Comparison of ENCODE assay signal across 29 cellular contexts in the genomic region with DNA sequence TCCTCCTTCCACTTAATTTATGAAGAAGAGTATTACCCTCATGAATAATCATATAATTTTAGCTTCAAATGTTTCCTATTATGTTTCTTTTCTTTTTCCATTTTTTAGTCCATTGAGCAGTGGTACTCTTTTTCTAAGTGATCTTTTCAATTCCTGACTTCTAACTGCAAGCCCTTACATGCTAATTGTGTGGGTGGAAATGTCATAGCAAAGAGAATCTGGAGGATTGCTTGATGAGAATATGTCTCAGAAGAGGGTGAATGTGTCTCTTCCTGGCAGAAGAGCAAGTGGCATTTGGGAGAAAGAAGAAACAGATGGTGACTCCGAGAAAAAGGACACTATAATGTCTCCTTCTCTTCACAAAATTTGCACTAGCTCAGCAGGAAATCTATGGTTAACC.
"Had no signal": no experiment of that assay in that cellular context is flagged by ENCODE, and none has a peak within 500 bp of the region (broad histone marks: within the 10 kb centered on the region; RNA-seq: fewer than 3 reads in every experiment).

No MANE protein-coding gene starts in this region.

- H3K36me3 Mint-ChIP-seq: activated naive CD8-positive, alpha-beta T cell treated with anti-CD3 and anti-CD28 coated beads for 36 hours; naive B cell; stimulated activated naive B cell treated with anti-CD40 and anti-IgM and Interleukin-4, amounts not matched to agents 10 μg/mL and 1 μg/mL and 100 μg/mL, for 72 hours had no signal

- H3K36me3 ChIP-seq: adrenal gland, brain microvascular endothelial cell, ovary, prostate gland, right atrium auricular region, stomach, suprapubic skin, tibial artery, WERI-Rb-1 had no signal

- H3K4me3 ChIP-seq: adrenal gland, ovary, prostate gland, right atrium auricular region, smooth muscle cell, stomach, suprapubic skin, tibial artery had no signal

- H3K4me1 Mint-ChIP-seq: activated naive CD8-positive, alpha-beta T cell treated with anti-CD3 and anti-CD28 coated beads for 36 hours; mesothelial cell of epicardium; naive B cell; nephron progenitor cell; stimulated activated naive B cell treated with anti-CD40 and anti-IgM and Interleukin-4, amounts not matched to agents 10 μg/mL and 1 μg/mL and 100 μg/mL, for 72 hours; T-helper 17 cell had no signal

- H3K4me1 ChIP-seq: adrenal gland, prostate gland, right atrium auricular region, stomach, suprapubic skin, tibial artery had no signal

- H3K27ac Mint-ChIP-seq: activated naive CD8-positive, alpha-beta T cell treated with anti-CD3 and anti-CD28 coated beads for 36 hours; dendritic cell treated with granulocyte-macrophage colony-stimulating factor and Interleukin-4, amounts not matched to agents 40 ng/mL and 50 ng/mL, for 4 days; mesothelial cell of epicardium; naive B cell; nephron progenitor cell; stimulated activated naive B cell treated with anti-CD40 and anti-IgM and Interleukin-4, amounts not matched to agents 10 μg/mL and 1 μg/mL and 100 μg/mL, for 72 hours; T-helper 17 cell had no signal

- H3K27me3 ChIP-seq: adrenal gland, brain microvascular endothelial cell, ovary, right atrium auricular region, stomach, suprapubic skin, tibial artery had no signal

- ATAC-seq: activated CD4-positive, CD25-positive, alpha-beta regulatory T cell treated with anti-CD3 and anti-CD28 coated beads, Interleukin-2, amount 50 U/mL, for 24 hours; left colon; stimulated activated naive B cell treated with anti-CD40 and anti-IgM and Interleukin-4, amounts not matched to agents 10 μg/mL and 1 μg/mL and 100 μg/mL, for 72 hours; T-helper 17 cell had no signal

- DNase-seq: activated CD4-positive, alpha-beta T cell treated with anti-CD3 and anti-CD28 coated beads for 48 hours; activated CD4-positive, alpha-beta T cell treated with anti-CD3 and anti-CD28 coated beads, Interleukin-2, amount 50 U/mL, for 48 hours; activated CD8-positive, alpha-beta memory T cell treated with anti-CD3 and anti-CD28 coated beads for 24 hours; activated effector memory CD4-positive, alpha-beta T cell treated with Interleukin-2 at 50 U/mL for 16 hours; activated naive CD4-positive, alpha-beta T cell treated with Interleukin-2 at 50 U/mL for 16 hours; activated naive CD8-positive, alpha-beta T cell treated with anti-CD3 and anti-CD28 coated beads for 36 hours; adrenal gland; aorta; brain microvascular endothelial cell; hippocampal formation; kidney; left colon; naive B cell; nephron progenitor cell; ovary; stimulated activated CD4-positive, alpha-beta T cell treated with anti-CD3 and anti-CD28 coated beads, Interleukin-1b, Interleukin-23, amount 100 ng/mL, for 48 hours; stimulated activated naive B cell treated with anti-CD40 and anti-IgM and Interleukin-4, amounts not matched to agents 10 μg/mL and 1 μg/mL and 100 μg/mL, for 72 hours; stomach; T-helper 17 cell; T1000; tibial artery; WERI-Rb-1 had no signal

- H3K4me2 ChIP-seq: smooth muscle cell had no signal

- H3K27ac ChIP-seq: adrenal gland, brain microvascular endothelial cell, ovary, prostate gland, right atrium auricular region, stomach, suprapubic skin, tibial artery, WERI-Rb-1 had no signal

- H3K4me3 Mint-ChIP-seq: activated naive CD8-positive, alpha-beta T cell treated with anti-CD3 and anti-CD28 coated beads for 36 hours; dendritic cell treated with granulocyte-macrophage colony-stimulating factor and Interleukin-4, amounts not matched to agents 40 ng/mL and 50 ng/mL, for 4 days; mesothelial cell of epicardium; naive B cell; nephron progenitor cell; stimulated activated naive B cell treated with anti-CD40 and anti-IgM and Interleukin-4, amounts not matched to agents 10 μg/mL and 1 μg/mL and 100 μg/mL, for 72 hours; T-helper 17 cell had no signal

- H3K27me3 Mint-ChIP-seq: activated naive CD8-positive, alpha-beta T cell treated with anti-CD3 and anti-CD28 coated beads for 36 hours; dendritic cell treated with granulocyte-macrophage colony-stimulating factor and Interleukin-4, amounts not matched to agents 40 ng/mL and 50 ng/mL, for 4 days; naive B cell; stimulated activated naive B cell treated with anti-CD40 and anti-IgM and Interleukin-4, amounts not matched to agents 10 μg/mL and 1 μg/mL and 100 μg/mL, for 72 hours; T-helper 17 cell had no signal

- H3K9me3 ChIP-seq: adrenal gland, ovary, prostate gland had no signal
